Comparison of ENCODE assay signal across 21 cellular contexts in genomic region chr12:17971850-17972249, GRCh38.
DNase-seq lines count a peak whose midpoint lies in the region; ATAC-seq and TF ChIP-seq lines count a peak whose summit lies in the region.
"Had no signal": no experiment of that assay in that cellular context is flagged by ENCODE, and none has a peak within 500 bp of the region (broad histone marks: within the 10 kb centered on the region; RNA-seq: fewer than 3 reads in every experiment).

No MANE protein-coding gene starts in this region.

- TF ChIP-seq POLR2A in sigmoid colon (IDR thresholded peaks at IDR 0.05) = no peak

- H3K4me3 ChIP-seq in sigmoid colon = no peak overlapping the region

- no peaks in the 10 kb centered on the region for H3K27me3 ChIP-seq in sigmoid colon

- no peaks in the 10 kb centered on the region for H3K36me3 ChIP-seq in sigmoid colon

- no peaks in the 10 kb centered on the region for H3K9me3 ChIP-seq in sigmoid colon

- no peak for TF ChIP-seq CTCF in sigmoid colon (IDR thresholded peaks at IDR 0.05)

- 88 to 90% methylated on average over 1 of the region's 1 CpG for WGBS in sigmoid colon, 2 donors

- H3K27ac ChIP-seq in sigmoid colon = no peak overlapping the region
- H3K27ac ChIP-seq: C4-2B, RWPE1 had no signal

- no peaks in the 10 kb centered on the region for H3K4me1 ChIP-seq in sigmoid colon

- TF ChIP-seq EP300 in sigmoid colon (IDR thresholded peaks at IDR 0.05) = no peak

- no peak for ATAC-seq in GM19452 (IDR thresholded peaks at IDR 0.05; ENCODE audit: unreplicated experiment)
- no peak for ATAC-seq in HG03460 (IDR thresholded peaks at IDR 0.05; ENCODE audit: unreplicated experiment)
- ATAC-seq in HG03108 (IDR thresholded peaks at IDR 0.05; ENCODE audit: unreplicated experiment) = no peak
- ATAC-seq: HepG2 had no signal

- DNase-seq in HCEC 1CT (peak; percentile 54), amniotic epithelial cell (ENCODE audit: low read depth) (peak; percentile 1), hepatic stellate cell (ENCODE audit: low spot score) (peak; percentile 2), sigmoid colon (no peak)
- DNase-seq: AML-193, DMS79 treated with DMSO at 0.1 percent for 48 hours, H7, KBM-7, NCI-H1417, NCI-H187, NCI-H2107, NCI-H510A, NCI-H774, OCI-M1, SIG-M5 had no signal

- intact Hi-C loops in sigmoid colon (cut with DNase I) = no loop called here
